In genomic region chr6:32475392-32476206, GRCh38 we compare ENCODE assay signal across 1 cellular context.
TF ChIP-seq lines count a peak whose summit lies in the region.

No MANE protein-coding gene starts in this region.

TF ChIP-seq in HepG2, 621 proteins besides CTCF, POLR2A, EP300 and RAD21:
- TF ChIP-seq RERE (CRISPR knock-in tag; IDR thresholded peaks at IDR 0.05; ENCODE audit: low read depth) = no peak
- no peak for TF ChIP-seq TFE3 (CRISPR knock-in tag; IDR thresholded peaks at IDR 0.05)
- TF ChIP-seq STAG1 (CRISPR knock-in tag; IDR thresholded peaks at IDR 0.05) = peak; percentile 19; the same call in 1 of the 2 replicates
- no peak for TF ChIP-seq DPF2 (CRISPR knock-in tag; IDR thresholded peaks at IDR 0.05; ENCODE audit: borderline replicate concordance, low read depth)
- no peak for TF ChIP-seq ZNF724P (CRISPR knock-in tag; IDR thresholded peaks at IDR 0.05; ENCODE audit: borderline replicate concordance)
TF ChIP-seq in HepG2: peak in this region for 1.
